Comparison of ENCODE assay signal across 1 cellular context in the genomic region with DNA sequence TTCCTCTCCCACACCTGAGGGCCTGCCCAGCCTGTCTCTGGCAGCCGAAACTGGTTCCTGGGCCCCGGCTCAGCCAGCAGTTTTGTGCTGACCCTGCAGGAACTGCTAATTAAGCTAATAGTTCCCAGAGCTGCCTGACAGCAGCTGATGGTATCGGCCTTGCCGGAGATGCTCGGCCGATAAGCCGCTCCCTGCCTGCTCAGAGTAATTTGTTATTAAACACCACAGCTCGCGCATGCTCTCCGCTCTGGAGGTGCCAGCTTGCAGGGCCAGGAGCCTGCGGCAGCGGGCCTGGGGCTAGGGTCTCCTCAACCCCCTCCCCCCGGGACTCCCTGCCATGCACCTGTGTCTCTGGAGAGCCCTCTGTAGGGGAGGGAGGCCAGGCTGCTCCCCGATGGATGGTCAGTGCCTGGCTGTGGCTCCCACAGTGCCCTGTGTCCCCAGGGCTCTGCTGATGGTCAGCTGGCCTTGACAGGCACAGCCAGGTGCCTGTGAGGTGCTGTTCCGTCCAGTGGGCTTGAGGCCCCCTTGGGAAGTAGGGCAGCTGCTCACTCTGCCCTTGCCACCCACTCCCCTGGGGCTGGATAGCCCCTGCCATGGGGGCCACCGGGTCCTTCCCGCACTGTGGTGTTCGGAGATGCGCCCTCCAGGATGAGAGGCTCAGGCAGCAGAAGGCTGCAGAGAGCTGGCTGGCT.
TF ChIP-seq lines count a peak whose summit lies in the region.

No MANE protein-coding gene starts in this region.

TF ChIP-seq in WTC11, 78 proteins besides CTCF, POLR2A, EP300 and RAD21 (continued from another document):
- TF ChIP-seq ZNF219 (CRISPR knock-in tag; IDR thresholded peaks at IDR 0.05; ENCODE audit: borderline replicate concordance) = no peak
- no peak for TF ChIP-seq ELF4 (CRISPR knock-in tag; IDR thresholded peaks at IDR 0.05; ENCODE audit: low read depth)
- no peak for TF ChIP-seq NFE2L1 (CRISPR knock-in tag; IDR thresholded peaks at IDR 0.05)
- no peak for TF ChIP-seq HMGA2 (CRISPR knock-in tag; IDR thresholded peaks at IDR 0.05)
- no peak for TF ChIP-seq MYBL2 (CRISPR knock-in tag; IDR thresholded peaks at IDR 0.05)
- no peak for TF ChIP-seq EMX1 (CRISPR knock-in tag; IDR thresholded peaks at IDR 0.05)
- TF ChIP-seq NR2C2 (CRISPR knock-in tag; IDR thresholded peaks at IDR 0.05) = no peak
- no peak for TF ChIP-seq HMGXB4 (CRISPR knock-in tag; IDR thresholded peaks at IDR 0.05)
- no peak for TF ChIP-seq NFYB (CRISPR knock-in tag; conservative IDR thresholded peaks at IDR 0.05; ENCODE audit: low read depth)
- no peak for TF ChIP-seq GTF2I (CRISPR knock-in tag; conservative IDR thresholded peaks at IDR 0.05)
- TF ChIP-seq FOXK1 (CRISPR knock-in tag; IDR thresholded peaks at IDR 0.05) = no peak
